8 cellular contexts compared by ENCODE assay signal in genomic region chr21:38355992-38356781, GRCh38.
DNase-seq lines count a peak whose midpoint lies in the region; ATAC-seq lines count a peak whose summit lies in the region.

No MANE protein-coding gene starts in this region.

- DNase-seq in GDM1 (lab: John Stamatoyannopoulos, UW) (peak; percentile 76), NCI-H748 (lab: John Stamatoyannopoulos, UW; ENCODE audit: unreplicated experiment) (peak; percentile 75), ecto neural progenitor cell (ENCODE audit: low spot score) (peak; percentile 87), medulla oblongata (ENCODE audit: extremely low spot score) (peak; percentile 55)
- peak; percentile 82 for DNase-seq in activated CD4-positive, alpha-beta memory T cell treated with anti-CD3 and anti-CD28 coated beads for 36 hours
- DNase-seq in stimulated activated CD8-positive, alpha-beta memory T cell treated with anti-CD3 and anti-CD28 coated beads, Interleukin-15, amount 100 ng/mL, for 24 hours (ENCODE audit: low read depth) = peak; percentile 64

- POLR2A ChIA-PET in activated CD4-positive, alpha-beta memory T cell treated with anti-CD3 and anti-CD28 coated beads for 36 hours (lab: Charles Lee) = no interaction called here

- H3K4me1 Mint-ChIP-seq in activated CD4-positive, alpha-beta memory T cell treated with anti-CD3 and anti-CD28 coated beads for 36 hours (ENCODE audit: low read depth) = peaks cover 14% of the 10 kb centered on the region

- H3K27me3 Mint-ChIP-seq in activated CD4-positive, alpha-beta memory T cell treated with anti-CD3 and anti-CD28 coated beads for 36 hours = peaks cover 11% of the 10 kb centered on the region

- H3K4me3 Mint-ChIP-seq in activated CD4-positive, alpha-beta memory T cell treated with anti-CD3 and anti-CD28 coated beads for 36 hours = no peak overlapping the region

- ATAC-seq in HG03175 (IDR thresholded peaks at IDR 0.05; ENCODE audit: unreplicated experiment) = peak; percentile 49
- no peak for ATAC-seq in HG03520 (IDR thresholded peaks at IDR 0.05; ENCODE audit: unreplicated experiment)

- intact Hi-C loops in activated CD4-positive, alpha-beta memory T cell treated with anti-CD3 and anti-CD28 coated beads for 36 hours (cut with micrococcal nuclease) = loop anchor here (1.0 to 10.0 kb wide), 2 partner anchors 197 to 681 kb away; no protein-coding TSS in a partner anchor

- no peak overlapping the region for H3K27ac Mint-ChIP-seq in activated CD4-positive, alpha-beta memory T cell treated with anti-CD3 and anti-CD28 coated beads for 36 hours

- no peaks in the 10 kb centered on the region for H3K36me3 Mint-ChIP-seq in activated CD4-positive, alpha-beta memory T cell treated with anti-CD3 and anti-CD28 coated beads for 36 hours

- CTCF ChIA-PET in activated CD4-positive, alpha-beta memory T cell treated with anti-CD3 and anti-CD28 coated beads for 36 hours (lab: Charles Lee) = interaction anchor here (0.7 to 9.4 kb wide), 15 partner anchors 14 to 654 kb away, joined by 3 to 148 read pairs (median 6); no protein-coding TSS in a partner anchor

- no peaks in the 10 kb centered on the region for H3K9me3 Mint-ChIP-seq in activated CD4-positive, alpha-beta memory T cell treated with anti-CD3 and anti-CD28 coated beads for 36 hours
